24 cellular contexts compared by ENCODE assay signal in genomic region chr1:83581747-83582146, GRCh38.
"Had no signal": no experiment of that assay in that cellular context is flagged by ENCODE, and none has a peak within 500 bp of the region (broad histone marks: within the 10 kb centered on the region; RNA-seq: fewer than 3 reads in every experiment).

No MANE protein-coding gene starts in this region.

- DNase-seq: colonic mucosa; cortex of kidney; dermis blood vessel endothelial cell; dorsolateral prefrontal cortex; effector CD4-positive, alpha-beta T cell; effector CD8-positive, alpha-beta T cell; effector memory CD4-positive, alpha-beta T cell; effector memory CD8-positive, alpha-beta T cell; erythroblast; esophagus squamous epithelium; foreskin fibroblast; foreskin keratinocyte; foreskin melanocyte; gastrocnemius medialis; glutamatergic neuron; head of caudate nucleus; heart left ventricle; heart right ventricle had no signal

- H3K4me3 ChIP-seq: colonic mucosa, coronary artery, dorsolateral prefrontal cortex, esophagus muscularis mucosa, esophagus squamous epithelium, gastrocnemius medialis, gastroesophageal sphincter, heart left ventricle, heart right ventricle had no signal

- H3K27me3 ChIP-seq: colonic mucosa, dorsolateral prefrontal cortex, esophagus muscularis mucosa, esophagus squamous epithelium, foreskin keratinocyte, gastrocnemius medialis, gastroesophageal sphincter, heart left ventricle, heart right ventricle had no signal

- H3K27me3 Mint-ChIP-seq: dendritic cell treated with granulocyte-macrophage colony-stimulating factor and Interleukin-4, amounts not matched to agents 40 ng/mL and 50 ng/mL, for 4 days; effector memory CD8-positive, alpha-beta T cell had no signal

- H3K4me1 ChIP-seq: colonic mucosa, esophagus muscularis mucosa, esophagus squamous epithelium, foreskin keratinocyte, gastrocnemius medialis, gastroesophageal sphincter, heart left ventricle, heart right ventricle had no signal

- H3K27ac Mint-ChIP-seq: dendritic cell treated with granulocyte-macrophage colony-stimulating factor and Interleukin-4, amounts not matched to agents 40 ng/mL and 50 ng/mL, for 4 days; effector memory CD8-positive, alpha-beta T cell had no signal

- H3K4me3 Mint-ChIP-seq: dendritic cell treated with granulocyte-macrophage colony-stimulating factor and Interleukin-4, amounts not matched to agents 40 ng/mL and 50 ng/mL, for 4 days; effector memory CD8-positive, alpha-beta T cell had no signal

- H3K9me3 ChIP-seq: colonic mucosa, gastrocnemius medialis, gastroesophageal sphincter had no signal

- H3K36me3 ChIP-seq: colonic mucosa, esophagus muscularis mucosa, esophagus squamous epithelium, gastrocnemius medialis, gastroesophageal sphincter, heart left ventricle, heart right ventricle had no signal

- ATAC-seq: effector memory CD8-positive, alpha-beta T cell; esophagus mucosa; foreskin keratinocyte; gastrocnemius medialis; gastroesophageal sphincter; heart left ventricle; heart right ventricle had no signal

- H3K27ac ChIP-seq: colonic mucosa, coronary artery, dorsolateral prefrontal cortex, epithelial cell of prostate, esophagus muscularis mucosa, esophagus squamous epithelium, foreskin keratinocyte, gastrocnemius medialis, gastroesophageal sphincter, heart left ventricle, heart right ventricle had no signal
